8 cellular contexts compared by ENCODE assay signal in the genomic region with DNA sequence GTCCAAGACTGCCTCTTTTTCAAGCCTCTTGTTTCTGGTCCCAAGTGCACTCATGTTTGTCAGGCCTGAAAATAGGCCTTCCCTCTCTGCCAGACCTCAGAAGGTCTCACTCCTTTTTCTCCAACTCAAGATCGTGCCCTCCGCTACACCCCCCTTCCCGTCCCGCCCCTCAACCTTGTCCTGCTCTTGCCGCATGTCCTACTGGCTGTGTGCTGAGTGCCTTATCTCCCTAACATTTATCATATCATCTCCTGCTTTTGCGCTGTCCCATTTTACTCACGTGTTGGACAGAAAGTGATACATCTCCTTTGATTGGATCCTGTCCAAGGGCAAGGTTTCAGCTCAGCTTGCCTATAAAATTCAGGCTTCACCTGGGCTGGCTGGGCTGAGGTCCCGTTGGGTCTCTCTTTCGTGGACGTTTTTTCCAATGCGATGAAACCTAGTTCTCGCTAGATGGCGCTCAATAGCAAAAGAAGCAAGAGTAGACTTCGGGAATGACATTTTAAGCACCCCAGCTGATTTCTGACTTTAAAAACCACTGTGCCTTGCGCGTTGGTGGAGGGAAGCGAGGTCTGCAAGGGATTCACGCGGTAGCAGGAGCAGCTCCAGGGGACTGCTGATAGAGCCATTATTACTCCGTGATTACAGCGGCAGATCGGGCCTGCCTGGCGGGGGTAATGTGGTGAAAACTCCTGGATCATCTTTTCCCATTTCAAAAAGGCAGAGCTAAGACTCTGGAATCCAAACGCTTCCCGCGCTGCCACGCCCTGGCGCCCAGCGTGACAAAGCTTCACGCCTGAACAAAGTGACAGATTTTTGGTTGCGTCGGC.
DNase-seq lines count a peak whose midpoint lies in the region; ATAC-seq and TF ChIP-seq lines count a peak whose summit lies in the region.

No MANE protein-coding gene starts in this region.

- H3K27ac ChIP-seq in DOHH2 (ENCODE audit: low read depth, low read length): no peak overlapping the region
- no peak overlapping the region for H3K27ac ChIP-seq in HL-60 (replicated peaks)
- no peak overlapping the region for H3K27ac ChIP-seq in effector memory CD4-positive, alpha-beta T cell (ENCODE audit: insufficient read depth, low read length, poor library complexity, severe bottlenecking)

- no peaks in the 10 kb centered on the region for H3K4me1 ChIP-seq in DOHH2 (ENCODE audit: control insufficient read depth, low read length)
- peaks cover 6% of the 10 kb centered on the region for H3K4me1 ChIP-seq in effector memory CD4-positive, alpha-beta T cell (ENCODE audit: control insufficient read depth, insufficient read depth, low read length, poor library complexity, severe bottlenecking)

- no peaks in the 10 kb centered on the region for H4K20me1 ChIP-seq in DOHH2 (ENCODE audit: control insufficient read depth, insufficient read depth, low read depth, low read length)

- intact Hi-C loops in Right ventricle myocardium superior (cut with DNase I): loop anchor here (5.0 to 10.0 kb wide), 2 partner anchors 417 to 750 kb away; no protein-coding TSS in a partner anchor

- H3K4me1 Mint-ChIP-seq in activated naive CD8-positive, alpha-beta T cell (ENCODE audit: low read depth): peaks cover 6% of the 10 kb centered on the region
- H3K4me1 Mint-ChIP-seq in osteocyte (ENCODE audit: unreplicated experiment): peaks cover 10% of the 10 kb centered on the region

- no peaks in the 10 kb centered on the region for H3K9me3 ChIP-seq in DOHH2 (ENCODE audit: control insufficient read depth, insufficient read depth, low read length)
- no peaks in the 10 kb centered on the region for H3K9me3 ChIP-seq in effector memory CD4-positive, alpha-beta T cell (ENCODE audit: control insufficient read depth, low read length)

- DNase-seq in HL-60 (ENCODE audit: low read depth in 1 of 2, low spot score in 1 of 2) (peak; percentile 6 to 42), NCI-H82 (lab: John Stamatoyannopoulos, UW) (peak; percentile 79), Right ventricle myocardium superior (peak; percentile 45), osteocyte (ENCODE audit: extremely low spot score, unreplicated experiment) (no peak)
- DNase-seq in effector memory CD4-positive, alpha-beta T cell: no peak

- no peaks in the 10 kb centered on the region for H3K36me3 ChIP-seq in DOHH2 (ENCODE audit: control insufficient read depth, low read length)
- H3K36me3 ChIP-seq in effector memory CD4-positive, alpha-beta T cell (ENCODE audit: control insufficient read depth, insufficient read depth, low read length): no peaks in the 10 kb centered on the region

- no peaks in the 10 kb centered on the region for H3K79me2 ChIP-seq in DOHH2 (ENCODE audit: control insufficient read depth, low read length)

- H3K4me3 ChIP-seq in DOHH2 (ENCODE audit: low read length) (no peak overlapping the region), HL-60 (replicated peaks; ENCODE audit: insufficient read depth, low read length) (no peak overlapping the region)
- no peak overlapping the region for H3K4me3 ChIP-seq in effector memory CD4-positive, alpha-beta T cell (ENCODE audit: insufficient read depth, low read depth, low read length, poor library complexity, severe bottlenecking)

- peaks cover 6% of the 10 kb centered on the region; the same call in 1 of the 2 replicates for H3K27me3 ChIP-seq in DOHH2 (ENCODE audit: control insufficient read depth, low read length)
- H3K27me3 ChIP-seq in HL-60 (ENCODE audit: insufficient read depth, poor library complexity, severe bottlenecking): no peaks in the 10 kb centered on the region
- H3K27me3 ChIP-seq in effector memory CD4-positive, alpha-beta T cell (replicated peaks; ENCODE audit: control insufficient read depth, insufficient read depth, low read length, poor library complexity, severe bottlenecking): peaks cover 3% of the 10 kb centered on the region

- peak overlapping the region; percentile 82 for H3K4me3 Mint-ChIP-seq in activated naive CD8-positive, alpha-beta T cell
- H3K4me3 Mint-ChIP-seq in osteocyte (ENCODE audit: unreplicated experiment): peak overlapping the region; percentile 77

- H3K27ac Mint-ChIP-seq in activated naive CD8-positive, alpha-beta T cell: no peak overlapping the region
- no peak overlapping the region for H3K27ac Mint-ChIP-seq in osteocyte (ENCODE audit: unreplicated experiment)

- H3F3A ChIP-seq in DOHH2 (ENCODE audit: control insufficient read depth, insufficient read depth): no peaks in the 10 kb centered on the region

- peaks cover 16% of the 10 kb centered on the region for H3K27me3 Mint-ChIP-seq in activated naive CD8-positive, alpha-beta T cell
- peaks cover 7% of the 10 kb centered on the region for H3K27me3 Mint-ChIP-seq in osteocyte (ENCODE audit: unreplicated experiment)

- no peaks in the 10 kb centered on the region for H3K36me3 Mint-ChIP-seq in activated naive CD8-positive, alpha-beta T cell
- no peaks in the 10 kb centered on the region for H3K36me3 Mint-ChIP-seq in osteocyte (ENCODE audit: unreplicated experiment)

- peak; percentile 66 for ATAC-seq in GM21360 (IDR thresholded peaks at IDR 0.05; ENCODE audit: unreplicated experiment)
- ATAC-seq in Right ventricle myocardium superior (ENCODE audit: poor library complexity): peak; percentile 81

- H3K9me2 ChIP-seq in DOHH2 (replicated peaks; ENCODE audit: control insufficient read depth, low read length): no peaks in the 10 kb centered on the region

- no peaks in the 10 kb centered on the region for H3K9me3 Mint-ChIP-seq in activated naive CD8-positive, alpha-beta T cell (ENCODE audit: low read depth)
- no peaks in the 10 kb centered on the region for H3K9me3 Mint-ChIP-seq in osteocyte (ENCODE audit: unreplicated experiment)

- H3K4me2 ChIP-seq in DOHH2 (ENCODE audit: low read length): peak overlapping the region; percentile 28; the same call in 1 of the 2 replicates

- TF ChIP-seq CTCF in DOHH2 (IDR thresholded peaks at IDR 0.05; ENCODE audit: low read depth, low read length, poor library complexity, severe bottlenecking) (peak; percentile 86), HL-60 (IDR thresholded peaks at IDR 0.05; ENCODE audit: insufficient read depth, low read length) (peak; percentile 60), osteocyte (IDR thresholded peaks at IDR 0.05) (peak; percentile 83)

Comparison
In these comparisons a context has a peak if more than half of its experiments do, and no peak if none do; other contexts are left out.
1. DNase-seq: peak in HL-60 (2 of 2), NCI-H82 (single experiment) and Right ventricle myocardium superior (single experiment); none in osteocyte (single experiment) and effector memory CD4-positive, alpha-beta T cell (0 of 3).
2. Peak in every context shown above with its lines, with median percentiles within 50 percentile points of each other: CTCF ChIP-seq.